9 cellular contexts compared by ENCODE assay signal in genomic region chr3:64685800-64686445, GRCh38. TPM values are rescaled to one million over a fixed set of nuclear protein-coding genes. Genes with fewer than 3 reads are reported as not detected.
DNase-seq lines count a peak whose midpoint lies in the region; ATAC-seq and TF ChIP-seq lines count a peak whose summit lies in the region.
"Had no signal": no experiment of that assay in that cellular context is flagged by ENCODE, and none has a peak within 500 bp of the region (broad histone marks: within the 10 kb centered on the region; RNA-seq: fewer than 3 reads in every experiment).

No MANE protein-coding gene starts in this region.

- intact Hi-C loops in aorta (cut with DNase I), result loop anchor here (2.0 to 10.0 kb wide), 8 partner anchors 51 to 559 kb away; no protein-coding TSS in a partner anchor

- H3K4me1 ChIP-seq in fibroblast of lung (ENCODE audit: control insufficient read depth, extremely low read depth, insufficient read depth, low read length) (no peaks in the 10 kb centered on the region), mucosa of stomach (ENCODE audit: control insufficient read depth, insufficient read depth, low read length) (no peaks in the 10 kb centered on the region), aorta (ENCODE audit: control insufficient read depth in 1 of 2, insufficient read depth in 2 of 2, low read length in 2 of 2) (peaks cover 0 to 13% of the 10 kb centered on the region in 2 donors)

- WGBS in aorta, 2 donors, result 0% methylated on average over 42 of the region's 42 CpGs

- peak; percentile 18 for ATAC-seq in stimulated activated naive CD8-positive, alpha-beta T cell treated with anti-CD3 and anti-CD28 coated beads, Interleukin-15, amount 100 ng/mL, for 72 hours
- no peak for ATAC-seq in stimulated activated naive CD8-positive, alpha-beta T cell treated with anti-CD3 and anti-CD28 coated beads, Interleukin-15, Interleukin-2, amounts not matched to agents 100 U/mL and 50 U/mL, for 24 hours
- ATAC-seq in aorta (ENCODE audit: low FRiP score), result peak; percentile 93
- ATAC-seq in GM18858 (IDR thresholded peaks at IDR 0.05; ENCODE audit: unreplicated experiment), result no peak
- no peak for ATAC-seq in HG03025 (IDR thresholded peaks at IDR 0.05; ENCODE audit: low FRiP score, unreplicated experiment)

- H3K9ac ChIP-seq in fibroblast of lung (ENCODE audit: insufficient read depth, low read length) (peak overlapping the region; percentile 72), mucosa of stomach (ENCODE audit: low read length) (peak overlapping the region; percentile 71)

- peak overlapping the region; percentile 98 for H3K4me2 ChIP-seq in fibroblast of lung (ENCODE audit: extremely low read depth, insufficient read depth, low read length)

- peak overlapping the region; percentile 92 for H2AFZ ChIP-seq in fibroblast of lung (ENCODE audit: low read length)

- DNase-seq in stimulated activated naive CD8-positive, alpha-beta T cell treated with anti-CD3 and anti-CD28 coated beads, Interleukin-15, amount 100 ng/mL, for 72 hours, result no peak
- DNase-seq in stimulated activated naive CD8-positive, alpha-beta T cell treated with anti-CD3 and anti-CD28 coated beads, Interleukin-15, Interleukin-2, amounts not matched to agents 100 U/mL and 50 U/mL, for 24 hours, result no peak
- peak; percentile 54 for DNase-seq in SKM-1 (lab: John Stamatoyannopoulos, UW; ENCODE audit: unreplicated experiment)
- peak; percentile 93 to 96 for DNase-seq in fibroblast of lung (ENCODE audit: low read depth in 2 of 2)
- DNase-seq in aorta, result peak; percentile 93 to 96

- H3K27ac ChIP-seq in fibroblast of lung (ENCODE audit: insufficient read depth, low read length) (peak overlapping the region; percentile 81), aorta (ENCODE audit: low read depth in 1 of 2, low read length in 2 of 2) (peak overlapping the region; percentile 84 to 97)

- no peaks in the 10 kb centered on the region for H3K79me2 ChIP-seq in fibroblast of lung (ENCODE audit: control insufficient read depth, insufficient read depth, low read length)

- peaks cover 23% of the 10 kb centered on the region for H3K4me1 Mint-ChIP-seq in stimulated activated naive CD8-positive, alpha-beta T cell treated with anti-CD3 and anti-CD28 coated beads, Interleukin-15, amount 100 ng/mL, for 72 hours

- no peaks in the 10 kb centered on the region for H3K9me3 ChIP-seq in fibroblast of lung (ENCODE audit: control insufficient read depth, insufficient read depth, low read depth, low read length)
- no peaks in the 10 kb centered on the region for H3K9me3 ChIP-seq in mucosa of stomach (ENCODE audit: control insufficient read depth, low read length)
- no peaks in the 10 kb centered on the region for H3K9me3 ChIP-seq in aorta (ENCODE audit: control insufficient read depth, low read length)

- TF ChIP-seq CTCF in fibroblast of lung (conservative IDR thresholded peaks at IDR 0.05 in 1 of 2, IDR thresholded peaks at IDR 0.05 in 1 of 2; ENCODE audit: low read depth in 1 of 2, low read length in 2 of 2), result peak; percentile 36 to 45

- no peaks in the 10 kb centered on the region for H3K36me3 ChIP-seq in fibroblast of lung (ENCODE audit: control insufficient read depth, insufficient read depth, low read length)
- no peaks in the 10 kb centered on the region for H3K36me3 ChIP-seq in mucosa of stomach (ENCODE audit: control insufficient read depth, insufficient read depth, low read length)
- H3K36me3 ChIP-seq in aorta (ENCODE audit: control insufficient read depth in 1 of 2, insufficient read depth in 2 of 2, low read length in 1 of 2), result peaks cover 0 to under 1% of the 10 kb centered on the region in 2 donors

- H3K27me3 Mint-ChIP-seq in stimulated activated naive CD8-positive, alpha-beta T cell treated with anti-CD3 and anti-CD28 coated beads, Interleukin-15, amount 100 ng/mL, for 72 hours, result peaks cover 66% of the 10 kb centered on the region

- no peak overlapping the region for H3K27ac Mint-ChIP-seq in stimulated activated naive CD8-positive, alpha-beta T cell treated with anti-CD3 and anti-CD28 coated beads, Interleukin-15, amount 100 ng/mL, for 72 hours

- H4K20me1 ChIP-seq in fibroblast of lung (ENCODE audit: control insufficient read depth, extremely low read depth, insufficient read depth, low read length), result no peaks in the 10 kb centered on the region

- no peaks in the 10 kb centered on the region for H3K9me3 Mint-ChIP-seq in stimulated activated naive CD8-positive, alpha-beta T cell treated with anti-CD3 and anti-CD28 coated beads, Interleukin-15, amount 100 ng/mL, for 72 hours

- H3K27me3 ChIP-seq in fibroblast of lung (ENCODE audit: control insufficient read depth, insufficient read depth, low read length), result no peaks in the 10 kb centered on the region
- peaks cover 40% of the 10 kb centered on the region for H3K27me3 ChIP-seq in mucosa of stomach (ENCODE audit: control insufficient read depth, insufficient read depth, low read length)
- H3K27me3 ChIP-seq in aorta (ENCODE audit: control insufficient read depth in 1 of 2, insufficient read depth in 2 of 2, low read length in 1 of 2), result no peaks in the 10 kb centered on the region

- H3K4me3 Mint-ChIP-seq in stimulated activated naive CD8-positive, alpha-beta T cell treated with anti-CD3 and anti-CD28 coated beads, Interleukin-15, amount 100 ng/mL, for 72 hours, result peak overlapping the region in 1 of 2 donors; percentile 45
- H3K4me3 Mint-ChIP-seq: central memory CD8-positive, alpha-beta T cell had no signal

- peak overlapping the region; percentile 55 to 69 (median 63) for H3K4me3 ChIP-seq in fibroblast of lung (replicated peaks in 1 of 4; ENCODE audit: control extremely low read depth in 1 of 4, insufficient read depth in 1 of 4, low read depth in 3 of 4, low read length in 4 of 4)
- H3K4me3 ChIP-seq in mucosa of stomach (ENCODE audit: low read length), result peak overlapping the region; percentile 28
- peak overlapping the region; percentile 76 to 88 for H3K4me3 ChIP-seq in aorta (ENCODE audit: low read length in 2 of 2)

RNA-seq across cellular contexts. Expression of gene ADAMTS9, which starts 1.9 kb away (rescaled TPM):
- total RNA-seq in fibroblast of lung (1.8 and 2.1 TPM in 2 replicates), aorta (100 to 1,000 TPM; 161 to 212 TPM)
- polyA plus RNA-seq in fibroblast of lung (0.69 and 0.82 TPM in 2 replicates), aorta (10 to 100 TPM in 1 of 2 donors, 1 to 10 TPM in 1; 7.0 to 21.9 TPM)
- polyA plus RNA-seq in fibroblast of lung (2012), result 0.64 and 0.67 TPM in 2 replicates
- 1.1 and 2.0 TPM in 2 replicates for polyA minus RNA-seq in fibroblast of lung (ENCODE audit: low replicate concordance)

Comparison
In these comparisons a context has a peak if more than half of its experiments do, and no peak if none do; other contexts are left out.
1. ATAC-seq: peak in stimulated activated naive CD8-positive, alpha-beta T cell treated with anti-CD3 and anti-CD28 coated beads, Interleukin-15, amount 100 ng/mL, for 72 hours (single experiment) and aorta (single experiment); none in stimulated activated naive CD8-positive, alpha-beta T cell treated with anti-CD3 and anti-CD28 coated beads, Interleukin-15, Interleukin-2, amounts not matched to agents 100 U/mL and 50 U/mL, for 24 hours (single experiment), GM18858 (single experiment) and HG03025 (single experiment).
2. DNase-seq: peak in SKM-1 (single experiment), fibroblast of lung (2 of 2) and aorta (2 of 2); none in stimulated activated naive CD8-positive, alpha-beta T cell treated with anti-CD3 and anti-CD28 coated beads, Interleukin-15, amount 100 ng/mL, for 72 hours (0 of 2) and stimulated activated naive CD8-positive, alpha-beta T cell treated with anti-CD3 and anti-CD28 coated beads, Interleukin-15, Interleukin-2, amounts not matched to agents 100 U/mL and 50 U/mL, for 24 hours (single experiment).
3. H3K4me3 ChIP-seq: peak in every context shown above with its lines; median percentile 82 in aorta; 63 in fibroblast of lung; 28 in mucosa of stomach.
4. RNA of gene ADAMTS9, which starts 1.9 kb away (total RNA-seq): 161 to 212 TPM in aorta; 1.8 to 2.1 TPM in fibroblast of lung; every median in the first group is over 10 times any median in the second.